Comparison of ENCODE assay signal across 8 cellular contexts in the genomic region with DNA sequence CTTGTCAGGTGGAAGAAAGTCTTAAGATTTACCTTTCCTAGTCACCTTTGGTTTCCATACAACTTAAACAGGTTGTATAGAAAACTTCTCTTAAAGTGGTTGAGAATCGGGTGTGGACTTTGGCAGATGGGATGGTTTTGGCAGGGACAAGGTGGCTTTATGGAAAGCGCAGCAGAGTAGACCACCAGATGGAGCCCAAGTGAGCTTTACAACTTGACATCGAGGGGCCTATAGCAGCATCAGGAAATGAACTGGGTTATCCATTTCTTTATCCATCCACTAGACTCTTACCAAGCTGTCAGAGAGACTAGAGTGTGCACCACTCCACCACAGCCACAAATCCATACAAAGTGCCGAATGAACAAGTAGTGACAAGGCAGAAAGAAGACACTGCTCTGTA.
DNase-seq lines count a peak whose midpoint lies in the region; ATAC-seq and TF ChIP-seq lines count a peak whose summit lies in the region.

No MANE protein-coding gene starts in this region.

- no peaks in the 10 kb centered on the region for H3K79me2 ChIP-seq in osteoblast (ENCODE audit: insufficient read depth, low read length)

- H3K36me3 ChIP-seq in esophagus squamous epithelium (no peaks in the 10 kb centered on the region), osteoblast (ENCODE audit: insufficient read depth, low read length) (no peaks in the 10 kb centered on the region)

- no peak overlapping the region for H3K4me2 ChIP-seq in osteoblast (ENCODE audit: insufficient read depth, low read length)

- H3K9me3 ChIP-seq in esophagus squamous epithelium (no peaks in the 10 kb centered on the region), osteoblast (ENCODE audit: low read depth, low read length) (no peaks in the 10 kb centered on the region)

- no peaks in the 10 kb centered on the region for H4K20me1 ChIP-seq in osteoblast (ENCODE audit: insufficient read depth, low read length)

- intact Hi-C loops in esophagus squamous epithelium (cut with DNase I), result no loop called here

- H3K27me3 ChIP-seq in esophagus squamous epithelium (no peaks in the 10 kb centered on the region), osteoblast (ENCODE audit: insufficient read depth, low read length) (no peaks in the 10 kb centered on the region)

- TF ChIP-seq POLR2A in esophagus squamous epithelium (IDR thresholded peaks at IDR 0.05), result no peak

- peak in 4 of 6 experiments; percentile 26 to 41 (median 34) for TF ChIP-seq CTCF in esophagus squamous epithelium (IDR thresholded peaks at IDR 0.05)
- TF ChIP-seq CTCF in osteoblast (IDR thresholded peaks at IDR 0.05; ENCODE audit: extremely low read depth, low read depth, low read length), result peak; percentile 50

- ATAC-seq in GM21515 (IDR thresholded peaks at IDR 0.05; ENCODE audit: unreplicated experiment), result peak; percentile 73
- no peak for ATAC-seq in GM19324 (IDR thresholded peaks at IDR 0.05; ENCODE audit: low FRiP score, unreplicated experiment)

- peak; percentile 9 for DNase-seq in DMS153 treated with DMSO at 0.1 percent for 48 hours (lab: John Stamatoyannopoulos, UW; ENCODE audit: unreplicated experiment)
- peak; percentile 17 for DNase-seq in NCI-H1092 (lab: John Stamatoyannopoulos, UW)
- peak; percentile 41 to 62 for DNase-seq in activated CD4-positive, alpha-beta T cell treated with anti-CD3 and anti-CD28 coated beads for 4 hours
- no peak for DNase-seq in esophagus squamous epithelium (lab: John Stamatoyannopoulos, UW)
- DNase-seq in osteoblast (ENCODE audit: insufficient read length, low spot score, missing footprints), result no peak
- DNase-seq in AG08396 (ENCODE audit: low spot score), result no peak

- H3K4me1 ChIP-seq in esophagus squamous epithelium (peaks cover 0 to 3% (median 0%) of the 10 kb centered on the region in 3 donors), osteoblast (ENCODE audit: insufficient read depth, low read length) (no peaks in the 10 kb centered on the region)

- H3K27ac ChIP-seq in esophagus squamous epithelium, result no peak overlapping the region
- H3K27ac ChIP-seq in osteoblast (ENCODE audit: low read depth, low read length), result no peak overlapping the region

- WGBS in esophagus squamous epithelium, 2 donors, result 55 to 63% methylated on average over 4 of the region's 4 CpGs

- H3K4me3 ChIP-seq in esophagus squamous epithelium, result no peak overlapping the region
- no peak overlapping the region for H3K4me3 ChIP-seq in osteoblast (ENCODE audit: insufficient read depth, low read length)

- H2AFZ ChIP-seq in osteoblast (ENCODE audit: low read length), result peak overlapping the region; percentile 52

Comparison
In these comparisons a context has a peak if more than half of its experiments do, and no peak if none do; other contexts are left out.
1. DNase-seq: peak in DMS153 treated with DMSO at 0.1 percent for 48 hours (single experiment), NCI-H1092 (single experiment) and activated CD4-positive, alpha-beta T cell treated with anti-CD3 and anti-CD28 coated beads for 4 hours (2 of 2); none in esophagus squamous epithelium (single experiment), osteoblast (single experiment) and AG08396 (single experiment).